ENCODE assay signal across 31 cellular contexts in the genomic region with DNA sequence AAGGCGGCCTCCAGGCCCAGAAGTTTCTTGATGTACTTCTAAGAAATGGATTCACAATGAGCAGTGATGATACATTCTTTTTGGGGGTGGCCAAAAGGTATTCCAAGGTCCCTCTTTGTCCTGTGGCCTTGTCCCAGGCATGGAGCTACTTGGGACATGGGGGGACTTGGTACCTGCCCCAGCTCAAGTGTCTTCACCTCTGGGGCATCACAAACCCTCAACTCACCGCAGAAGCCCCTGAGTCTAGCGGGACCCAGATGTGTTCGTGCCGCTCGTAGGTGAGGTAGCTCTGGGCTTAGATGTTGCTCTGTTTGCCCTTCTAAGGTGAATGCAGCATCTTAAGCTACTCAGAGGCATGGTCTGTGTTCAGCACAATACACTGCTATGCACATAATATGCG.
A peak's percentile ranks its signal among the peaks of the same experiment; 100 is the strongest.
DNase-seq lines count a peak whose midpoint lies in the region; ATAC-seq and TF ChIP-seq lines count a peak whose summit lies in the region.
"Had no signal": no experiment of that assay in that cellular context is flagged by ENCODE, and none has a peak within 500 bp of the region (broad histone marks: within the 10 kb centered on the region; RNA-seq: fewer than 3 reads in every experiment).

No MANE protein-coding gene starts in this region.

- no peaks in the 10 kb centered on the region for H3K36me3 ChIP-seq in sigmoid colon
- H3K36me3 ChIP-seq in right lobe of liver = no peaks in the 10 kb centered on the region
- H3K36me3 ChIP-seq: BE2C; BLaER1; BLaER1 treated with 17β-estradiol and CSF1 and Interleukin-3, amounts not matched to agents 10 nM and 100 nM had no signal

- H3K27ac ChIP-seq in sigmoid colon = no peak overlapping the region
- no peak overlapping the region for H3K27ac ChIP-seq in right lobe of liver
- H3K27ac ChIP-seq: 22Rv1; A549; BLaER1; BLaER1 treated with 17β-estradiol and CSF1 and Interleukin-3, amounts not matched to agents 10 nM and 100 nM; C4-2B had no signal

- no peak for TF ChIP-seq POLR2A in sigmoid colon (IDR thresholded peaks at IDR 0.05)
- no peak for TF ChIP-seq POLR2A in right lobe of liver (IDR thresholded peaks at IDR 0.05)

- H3K9me3 ChIP-seq in sigmoid colon (no peaks in the 10 kb centered on the region), right lobe of liver (no peaks in the 10 kb centered on the region)
- H3K9me3 ChIP-seq: A549, BE2C, Caco-2 had no signal

- WGBS in sigmoid colon, 2 donors = 83% methylated on average over 7 of the region's 7 CpGs
- 60% methylated on average over 3 of the region's 7 CpGs for WGBS in right lobe of liver (ENCODE audit: insufficient coverage, low coverage, low lambda C conversion rate, missing lambda C conversion rate)

- in situ Hi-C loops in GM13976 (cut with MboI; ENCODE audit: low sequenced_read_pairs, unreplicated experiment) = no loop called here

- H3K4me3 ChIP-seq in sigmoid colon = no peak overlapping the region
- no peak overlapping the region for H3K4me3 ChIP-seq in right lobe of liver
- H3K4me3 ChIP-seq: A549; BLaER1; BLaER1 treated with 17β-estradiol and CSF1 and Interleukin-3, amounts not matched to agents 10 nM and 100 nM had no signal

- H3K27me3 ChIP-seq in sigmoid colon (no peaks in the 10 kb centered on the region), right lobe of liver (no peaks in the 10 kb centered on the region)
- H3K27me3 ChIP-seq: BE2C; BLaER1; BLaER1 treated with 17β-estradiol and CSF1 and Interleukin-3, amounts not matched to agents 10 nM and 100 nM had no signal

- intact Hi-C loops in sigmoid colon (cut with DNase I) = no loop called here
- intact Hi-C loops in right lobe of liver (cut with DNase I) = no loop called here

- ATAC-seq in right lobe of liver = no peak
- ATAC-seq: A549; CD8-positive, alpha-beta T cell had no signal

- no peak for TF ChIP-seq CTCF in GM13976 (IDR thresholded peaks at IDR 0.05; ENCODE audit: borderline replicate concordance, control extremely low read depth, extremely low read depth, insufficient read depth, missing control alignments)
- no peak for TF ChIP-seq CTCF in sigmoid colon (IDR thresholded peaks at IDR 0.05)
- TF ChIP-seq CTCF in right lobe of liver (IDR thresholded peaks at IDR 0.05) = no peak

- DNase-seq in GM13976 (ENCODE audit: low spot score) (peak; percentile 0), ecto neural progenitor cell (ENCODE audit: low spot score) (peak; percentile 12), sigmoid colon (peak; percentile 46), right lobe of liver (no peak), NCI-H82 (lab: John Stamatoyannopoulos, UW) (no peak), NCI-H146 treated with DMSO at 0.1 percent for 48 hours (lab: John Stamatoyannopoulos, UW; ENCODE audit: unreplicated experiment) (no peak)
- DNase-seq: 8988T; ACHN; AML-193; BE2C; C1 segment of cervical spinal cord; Caco-2; Calu3; CD4-positive, alpha-beta memory T cell; CD4-positive, alpha-beta T cell; CD4-positive, CD25-positive, alpha-beta regulatory T cell; CD8-positive, alpha-beta memory T cell; CD8-positive, alpha-beta T cell; COR-L47; DMS 273 treated with DMSO at 0.1 percent for 48 hours; DMS153; DMS53; DMS79; DMS79 treated with DMSO at 0.1 percent for 48 hours; DND-41; EL had no signal

- TF ChIP-seq EP300 in sigmoid colon (IDR thresholded peaks at IDR 0.05) = no peak

- H3K4me1 ChIP-seq in sigmoid colon (no peaks in the 10 kb centered on the region), right lobe of liver (no peaks in the 10 kb centered on the region)
- H3K4me1 ChIP-seq: A549; BE2C; BLaER1; BLaER1 treated with 17β-estradiol and CSF1 and Interleukin-3, amounts not matched to agents 10 nM and 100 nM; Caco-2 had no signal

Comparison
In these comparisons a context has a peak if more than half of its experiments do, and no peak if none do; other contexts are left out.
1. DNase-seq: peak in GM13976 (single experiment), ecto neural progenitor cell (single experiment) and sigmoid colon (single experiment); none in right lobe of liver (0 of 3), NCI-H82 (single experiment) and NCI-H146 treated with DMSO at 0.1 percent for 48 hours (single experiment).